In genomic region chr6:118597636-118598035, GRCh38 we compare ENCODE assay signal across 2 cellular contexts.
TF ChIP-seq lines count a peak whose summit lies in the region.

No MANE protein-coding gene starts in this region.

TF ChIP-seq in GM23338, 12 proteins besides CTCF, POLR2A, EP300 and RAD21:
- TF ChIP-seq EZH2 (IDR thresholded peaks at IDR 0.05; ENCODE audit: low read depth, unreplicated experiment) (no peak), EZH2phosphoT487 (IDR thresholded peaks at IDR 0.05; ENCODE audit: unreplicated experiment) (no peak), ZNF114 (CRISPR knock-in tag; IDR thresholded peaks at IDR 0.05) (no peak), STAT1 (IDR thresholded peaks at IDR 0.05; ENCODE audit: unreplicated experiment) (no peak)

TF ChIP-seq in WTC11, 78 proteins besides CTCF, POLR2A, EP300 and RAD21:
- TF ChIP-seq JAZF1 (CRISPR knock-in tag; IDR thresholded peaks at IDR 0.05) (no peak), CBFB (CRISPR knock-in tag; IDR thresholded peaks at IDR 0.05; ENCODE audit: low read depth) (no peak), TP53 (CRISPR knock-in tag; IDR thresholded peaks at IDR 0.05) (no peak), USF1 (CRISPR knock-in tag; IDR thresholded peaks at IDR 0.05) (no peak)
- TF ChIP-seq, protein P1, sequence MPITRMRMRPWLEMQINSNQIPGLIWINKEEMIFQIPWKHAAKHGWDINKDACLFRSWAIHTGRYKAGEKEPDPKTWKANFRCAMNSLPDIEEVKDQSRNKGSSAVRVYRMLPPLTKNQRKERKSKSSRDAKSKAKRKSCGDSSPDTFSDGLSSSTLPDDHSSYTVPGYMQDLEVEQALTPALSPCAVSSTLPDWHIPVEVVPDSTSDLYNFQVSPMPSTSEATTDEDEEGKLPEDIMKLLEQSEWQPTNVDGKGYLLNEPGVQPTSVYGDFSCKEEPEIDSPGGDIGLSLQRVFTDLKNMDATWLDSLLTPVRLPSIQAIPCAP (CRISPR knock-in tag; IDR thresholded peaks at IDR 0.05) = no peak
- TF ChIP-seq, protein P2, sequence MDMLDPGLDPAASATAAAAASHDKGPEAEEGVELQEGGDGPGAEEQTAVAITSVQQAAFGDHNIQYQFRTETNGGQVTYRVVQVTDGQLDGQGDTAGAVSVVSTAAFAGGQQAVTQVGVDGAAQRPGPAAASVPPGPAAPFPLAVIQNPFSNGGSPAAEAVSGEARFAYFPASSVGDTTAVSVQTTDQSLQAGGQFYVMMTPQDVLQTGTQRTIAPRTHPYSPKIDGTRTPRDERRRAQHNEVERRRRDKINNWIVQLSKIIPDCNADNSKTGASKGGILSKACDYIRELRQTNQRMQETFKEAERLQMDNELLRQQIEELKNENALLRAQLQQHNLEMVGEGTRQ (CRISPR knock-in tag; IDR thresholded peaks at IDR 0.05) = no peak
